ENCODE assay signal across 11 cellular contexts in the genomic region with DNA sequence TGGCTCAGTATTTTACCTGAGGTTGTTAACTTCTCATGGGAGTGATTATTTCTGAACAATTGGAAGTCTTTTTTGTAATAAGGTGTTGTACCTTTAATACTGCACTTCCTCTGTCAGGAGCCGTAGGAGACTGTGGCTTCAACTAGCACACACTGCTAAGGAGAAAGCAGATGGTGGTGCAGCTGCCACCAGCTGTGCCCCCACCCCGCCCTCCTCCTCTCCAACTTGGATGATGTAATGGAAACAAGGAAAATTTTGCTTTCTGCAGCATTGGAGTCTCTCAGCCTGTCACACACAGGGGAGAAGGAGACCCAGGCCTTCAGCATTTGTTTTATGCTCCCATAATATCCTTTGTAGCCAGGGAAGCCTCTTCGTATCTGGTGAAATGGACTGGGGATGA.
DNase-seq lines count a peak whose midpoint lies in the region; ATAC-seq, FAIRE-seq and TF ChIP-seq lines count a peak whose summit lies in the region.
"Had no signal": no experiment of that assay in that cellular context is flagged by ENCODE, and none has a peak within 500 bp of the region (broad histone marks: within the 10 kb centered on the region; RNA-seq: fewer than 3 reads in every experiment).

No MANE protein-coding gene starts in this region.

- TF ChIP-seq CTCF in pancreas (IDR thresholded peaks at IDR 0.05), result no peak
- no peak for TF ChIP-seq CTCF in mammary epithelial cell (conservative IDR thresholded peaks at IDR 0.05 in 1 of 2, IDR thresholded peaks at IDR 0.05 in 1 of 2; ENCODE audit: extremely low read depth in 1 of 2, insufficient read depth in 1 of 2, low read depth in 1 of 2, low read length in 2 of 2)

- H3K4me1 ChIP-seq in pancreas, result peaks cover 0 to 10% (median 0%) of the 10 kb centered on the region in 3 donors
- H3K4me1 ChIP-seq in mammary epithelial cell (ENCODE audit: insufficient read depth, low read length), result peaks cover 40% of the 10 kb centered on the region

- H2AFZ ChIP-seq in mammary epithelial cell (ENCODE audit: low read depth, low read length), result no peak overlapping the region

- in situ Hi-C loops in mammary epithelial cell (cut with MboI; ENCODE audit: low sequenced_read_pairs in 2 of 2), result no loop called here

- FAIRE-seq in pancreas (lab: Jason Lieb, UNC), result no peak

- ATAC-seq in pancreas (peak in 3 of 4 donors; percentile 37 to 76 (median 69)), HG03097 (IDR thresholded peaks at IDR 0.05; ENCODE audit: low FRiP score, unreplicated experiment) (no peak)

- H3K36me3 ChIP-seq in pancreas (peaks cover 0 to 3% (median 0%) of the 10 kb centered on the region in 3 donors), mammary epithelial cell (ENCODE audit: insufficient read depth, low read length) (peaks cover 10% of the 10 kb centered on the region)

- no peaks in the 10 kb centered on the region for H4K20me1 ChIP-seq in mammary epithelial cell (ENCODE audit: insufficient read depth, low read length)

- no peak overlapping the region for H3K9ac ChIP-seq in mammary epithelial cell (ENCODE audit: insufficient read depth, low read length)

- intact Hi-C loops in pancreas (cut with DNase I), result no loop called here
- intact Hi-C loops in mammary epithelial cell (cut with micrococcal nuclease), result loop anchor here (5.0 kb wide), 1 partner anchor 127 kb away; no protein-coding TSS in a partner anchor

- H3K4me3 ChIP-seq in pancreas, result no peak overlapping the region
- H3K4me3 ChIP-seq in mammary epithelial cell (replicated peaks in 1 of 3; ENCODE audit: insufficient read depth in 1 of 3, low read depth in 2 of 3, low read length in 3 of 3), result no peak overlapping the region
- H3K4me3 ChIP-seq: esophagus muscularis mucosa had no signal

- H3K79me2 ChIP-seq in mammary epithelial cell (ENCODE audit: insufficient read depth, low read length), result peaks cover 88% of the 10 kb centered on the region

- no TSS peak for BruUV-seq in mammary epithelial cell (replicated peaks; lab: Mats Ljungman, UMichigan)

- DNase-seq in DMS79 (lab: John Stamatoyannopoulos, UW), result peak; percentile 61
- peak; percentile 70 for DNase-seq in NCI-H2171 (lab: John Stamatoyannopoulos, UW)
- no peak for DNase-seq in pancreas
- DNase-seq in stimulated activated naive CD4-positive, alpha-beta T cell (lab: John Stamatoyannopoulos, UW), result no peak
- no peak for DNase-seq in UCSD-AML1 (lab: John Stamatoyannopoulos, UW; ENCODE audit: unreplicated experiment)
- DNase-seq in mammary epithelial cell, result no peak
- DNase-seq: mesendoderm; stimulated activated CD4-positive, alpha-beta T cell treated with anti-CD3 and anti-CD28 coated beads, Interleukin-1b, Interleukin-23, amount 100 ng/mL, for 48 hours had no signal

- H3K4me2 ChIP-seq in mammary epithelial cell (ENCODE audit: insufficient read depth, low read depth, low read length), result no peak overlapping the region

- H3K9me3 ChIP-seq in pancreas (no peaks in the 10 kb centered on the region), mammary epithelial cell (replicated peaks; ENCODE audit: insufficient read depth, low read length) (no peaks in the 10 kb centered on the region)
- H3K9me3 ChIP-seq: esophagus muscularis mucosa had no signal

- H3K27me3 ChIP-seq in pancreas (no peaks in the 10 kb centered on the region), mammary epithelial cell (ENCODE audit: insufficient read depth, low read length) (no peaks in the 10 kb centered on the region)
- H3K27me3 ChIP-seq: esophagus muscularis mucosa had no signal

- H3K27ac ChIP-seq in cingulate gyrus (ENCODE audit: low read depth, low read length) (peak overlapping the region; percentile 34), pancreas (no peak overlapping the region), mammary epithelial cell (ENCODE audit: insufficient read depth, low read depth, low read length) (no peak overlapping the region)
- H3K27ac ChIP-seq: esophagus muscularis mucosa had no signal

- CTCF ChIA-PET in mammary epithelial cell (lab: Charles Lee; ENCODE audit: low non-redundant PET), result no interaction called here

- dilution Hi-C loops in mammary epithelial cell (cut with HindIII; ENCODE audit: low sequenced_read_pairs), result no loop called here

- 83 to 86% methylated on average over 3 of the region's 3 CpGs for whole genome bisulfite sequencing in pancreas, 2 donors
- WGBS in mammary epithelial cell (ENCODE audit: low coverage, missing lambda C conversion rate), result 95% methylated on average over 3 of the region's 3 CpGs

Comparison
In these comparisons a context has a peak if more than half of its experiments do, and no peak if none do; other contexts are left out.
1. DNase-seq: peak in DMS79 (single experiment) and NCI-H2171 (single experiment); none in pancreas (0 of 6), stimulated activated naive CD4-positive, alpha-beta T cell (0 of 6), UCSD-AML1 (single experiment) and mammary epithelial cell (single experiment).